In the genomic region with DNA sequence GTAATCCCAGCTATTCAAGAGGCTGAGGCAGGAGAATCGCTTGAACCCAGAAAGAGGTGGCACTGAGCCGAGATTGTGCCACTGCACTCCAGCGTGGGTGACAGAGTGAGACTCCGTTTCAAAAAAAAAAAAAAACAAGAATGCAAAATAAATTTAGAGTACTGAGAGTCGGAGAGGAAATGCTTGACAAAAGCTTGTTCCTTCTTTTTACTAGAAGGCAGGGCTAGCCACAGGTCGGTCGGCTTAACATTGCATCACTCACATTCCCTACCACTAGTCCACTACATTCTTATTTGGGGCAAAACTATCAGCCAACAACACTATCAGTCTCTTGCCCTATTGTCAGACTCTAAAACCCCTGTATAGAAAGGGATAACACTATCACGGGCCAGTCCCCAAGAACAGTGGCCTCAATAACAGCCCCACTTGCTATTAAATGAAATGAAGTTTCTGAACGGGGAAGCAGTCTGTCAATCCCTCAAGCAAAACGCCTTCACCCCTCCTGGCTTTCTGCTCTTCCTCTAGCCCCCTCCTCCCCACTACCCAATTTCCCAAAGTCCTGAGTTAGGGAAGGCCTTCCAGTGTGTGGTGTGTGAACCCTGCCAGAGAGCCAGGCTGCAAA, we compare ENCODE assay signal across 8 cellular contexts. TPM values are rescaled to one million over a fixed set of nuclear protein-coding genes. Genes with fewer than 3 reads are reported as not detected.
DNase-seq lines count a peak whose midpoint lies in the region; ATAC-seq and TF ChIP-seq lines count a peak whose summit lies in the region.

No MANE protein-coding gene starts in this region.

- H3K4me1 Mint-ChIP-seq in activated naive CD4-positive, alpha-beta T cell treated with anti-CD3 and anti-CD28 coated beads for 36 hours (ENCODE audit: low read depth) = peaks cover 39% of the 10 kb centered on the region

- H3K4me1 ChIP-seq in esophagus squamous epithelium (peaks cover 33 to 69% (median 37%) of the 10 kb centered on the region in 3 donors), neutrophil (ENCODE audit: control insufficient read depth in 1 of 2, insufficient read depth in 1 of 2, low read depth in 1 of 2, low read length in 1 of 2) (peaks cover 48% of the 10 kb centered on the region in 2 experiments)

- H3K9me3 Mint-ChIP-seq in activated naive CD4-positive, alpha-beta T cell treated with anti-CD3 and anti-CD28 coated beads for 36 hours = no peaks in the 10 kb centered on the region

- peak overlapping the region; percentile 88 for H3K4me3 ChIP-seq in SU-DHL-6 (ENCODE audit: insufficient read depth, low read length, poor library complexity, severe bottlenecking)
- H3K4me3 ChIP-seq in esophagus squamous epithelium = peak overlapping the region; percentile 73 to 89 (median 83)
- peak overlapping the region; percentile 84 to 85 for H3K4me3 ChIP-seq in neutrophil (ENCODE audit: low read depth in 1 of 2, low read length in 1 of 2)

- H3F3A ChIP-seq in SU-DHL-6 (ENCODE audit: insufficient read depth) = peaks cover 6% of the 10 kb centered on the region

- H4K20me1 ChIP-seq in SU-DHL-6 (ENCODE audit: low read depth, low read length) = no peaks in the 10 kb centered on the region

- H3K27me3 Mint-ChIP-seq in activated naive CD4-positive, alpha-beta T cell treated with anti-CD3 and anti-CD28 coated beads for 36 hours (ENCODE audit: low read depth) = no peaks in the 10 kb centered on the region

- intact Hi-C loops in activated naive CD4-positive, alpha-beta T cell treated with anti-CD3 and anti-CD28 coated beads for 36 hours (cut with micrococcal nuclease) = loop anchor here (5.0 kb wide), 3 partner anchors 293 to 467 kb away; a partner anchor contains a TSS
- intact Hi-C loops in esophagus squamous epithelium (cut with DNase I) = no loop called here

- H3K4me3 Mint-ChIP-seq in activated naive CD4-positive, alpha-beta T cell treated with anti-CD3 and anti-CD28 coated beads for 36 hours = peak overlapping the region; percentile 99

- H3K36me3 ChIP-seq in SU-DHL-6 (ENCODE audit: low read length) (no peaks in the 10 kb centered on the region), esophagus squamous epithelium (peaks cover 0 to 26% (median 0%) of the 10 kb centered on the region in 3 donors), neutrophil (peaks cover 19% of the 10 kb centered on the region)

- H3K9me3 ChIP-seq in SU-DHL-6 (ENCODE audit: insufficient read depth, low read length) = no peaks in the 10 kb centered on the region
- H3K9me3 ChIP-seq in esophagus squamous epithelium = no peaks in the 10 kb centered on the region
- no peaks in the 10 kb centered on the region for H3K9me3 ChIP-seq in neutrophil

- DNase-seq in activated naive CD4-positive, alpha-beta T cell treated with anti-CD3 and anti-CD28 coated beads for 36 hours = no peak
- no peak for DNase-seq in activated naive CD4-positive, alpha-beta T cell (lab: John Stamatoyannopoulos, UW)
- DNase-seq in esophagus squamous epithelium (lab: John Stamatoyannopoulos, UW) (no peak), SHP77 (lab: John Stamatoyannopoulos, UW) (no peak)

- peak overlapping the region; percentile 93 for H3K27ac Mint-ChIP-seq in activated naive CD4-positive, alpha-beta T cell treated with anti-CD3 and anti-CD28 coated beads for 36 hours

- no peak for ATAC-seq in HG02588 (IDR thresholded peaks at IDR 0.05; ENCODE audit: unreplicated experiment)
- no peak for ATAC-seq in HG03460 (IDR thresholded peaks at IDR 0.05; ENCODE audit: unreplicated experiment)

- peak overlapping the region; percentile 85 for H3K9ac ChIP-seq in SU-DHL-6 (ENCODE audit: low read length)

- H3K36me3 Mint-ChIP-seq in activated naive CD4-positive, alpha-beta T cell treated with anti-CD3 and anti-CD28 coated beads for 36 hours (ENCODE audit: low read depth) = peaks cover 2% of the 10 kb centered on the region

- H3K79me2 ChIP-seq in SU-DHL-6 (ENCODE audit: insufficient read depth, low read length) = peaks cover 34% of the 10 kb centered on the region

- H3K9me2 ChIP-seq in SU-DHL-6 (replicated peaks; ENCODE audit: insufficient read depth, low read length) = no peaks in the 10 kb centered on the region

- CTCF ChIA-PET in activated naive CD4-positive, alpha-beta T cell treated with anti-CD3 and anti-CD28 coated beads for 36 hours (lab: Charles Lee) = interaction anchor here (0.9 to 3.9 kb wide), 7 partner anchors 14 to 243 kb away, joined by 3 to 40 read pairs (median 22); a partner anchor contains a TSS

- no peak for TF ChIP-seq CTCF in SU-DHL-6 (IDR thresholded peaks at IDR 0.05; ENCODE audit: insufficient read depth, low read length, poor library complexity, severe bottlenecking)
- TF ChIP-seq CTCF in esophagus squamous epithelium (IDR thresholded peaks at IDR 0.05) = no peak
- TF ChIP-seq CTCF in neutrophil (IDR thresholded peaks at IDR 0.05) = no peak

- H3K27ac ChIP-seq in SU-DHL-6 (ENCODE audit: low read depth, low read length) = peak overlapping the region; percentile 64
- H3K27ac ChIP-seq in esophagus squamous epithelium = peak overlapping the region; percentile 94 to 99 (median 98)
- H3K27ac ChIP-seq in neutrophil = peak overlapping the region; percentile 93

- peak overlapping the region; percentile 99 for H3K4me2 ChIP-seq in SU-DHL-6 (ENCODE audit: low read depth, low read length, poor library complexity, severe bottlenecking)

- H3K27me3 ChIP-seq in SU-DHL-6 (ENCODE audit: low read length) (no peaks in the 10 kb centered on the region), esophagus squamous epithelium (no peaks in the 10 kb centered on the region), neutrophil (no peaks in the 10 kb centered on the region)

- WGBS in esophagus squamous epithelium, 2 donors = 6 to 7% methylated on average over 10 of the region's 10 CpGs

- no peak for TF ChIP-seq POLR2A in esophagus squamous epithelium (IDR thresholded peaks at IDR 0.05)

- H2AFZ ChIP-seq in SU-DHL-6 (ENCODE audit: low read depth, low read length, severe bottlenecking) = no peak overlapping the region

RNA-seq across cellular contexts. Expression of a gene that starts 1.0 kb away (rescaled TPM):
- 10 to 100 TPM; 26.0 TPM for total RNA-seq in activated naive CD4-positive, alpha-beta T cell treated with anti-CD3 and anti-CD28 coated beads for 36 hours
- 10 to 100 TPM; 21.1 to 42.5 (median 28.6) TPM for total RNA-seq in esophagus squamous epithelium

RNA-seq across cellular contexts. Expression of a gene that starts 3.4 kb away (rescaled TPM):
- 10 to 100 TPM; 57.4 to 59.0 TPM for total RNA-seq in activated naive CD4-positive, alpha-beta T cell treated with anti-CD3 and anti-CD28 coated beads for 36 hours
- 10 to 100 TPM; 17.2 to 31.0 (median 21.6) TPM for total RNA-seq in esophagus squamous epithelium

RNA-seq across cellular contexts. Expression of a gene that starts 9.1 kb away (rescaled TPM):
- total RNA-seq in activated naive CD4-positive, alpha-beta T cell treated with anti-CD3 and anti-CD28 coated beads for 36 hours = 1 to 10 TPM in 1 of 2 experiments, under 1 TPM in 1; 0.98 to 1.8 TPM
- 1 to 10 TPM in 1 of 4 donors, not detected in 3; 1.1 TPM for total RNA-seq in esophagus squamous epithelium

RNA-seq across cellular contexts. Expression of a gene that starts 31.4 kb away (rescaled TPM):
- 10 to 100 TPM; 75.8 to 79.0 TPM for total RNA-seq in activated naive CD4-positive, alpha-beta T cell treated with anti-CD3 and anti-CD28 coated beads for 36 hours
- 10 to 100 TPM; 31.7 to 64.9 (median 46.1) TPM for total RNA-seq in esophagus squamous epithelium

RNA-seq across cellular contexts. Expression of a gene that starts 37.5 kb away (rescaled TPM):
- 10 to 100 TPM; 23.6 to 25.6 TPM for total RNA-seq in activated naive CD4-positive, alpha-beta T cell treated with anti-CD3 and anti-CD28 coated beads for 36 hours
- total RNA-seq in esophagus squamous epithelium = 10 to 100 TPM in 3 of 4 donors, 1 to 10 TPM in 1; 9.2 to 15.8 (median 13.9) TPM
